ENCODE assay signal across 25 cellular contexts in the genomic region with DNA sequence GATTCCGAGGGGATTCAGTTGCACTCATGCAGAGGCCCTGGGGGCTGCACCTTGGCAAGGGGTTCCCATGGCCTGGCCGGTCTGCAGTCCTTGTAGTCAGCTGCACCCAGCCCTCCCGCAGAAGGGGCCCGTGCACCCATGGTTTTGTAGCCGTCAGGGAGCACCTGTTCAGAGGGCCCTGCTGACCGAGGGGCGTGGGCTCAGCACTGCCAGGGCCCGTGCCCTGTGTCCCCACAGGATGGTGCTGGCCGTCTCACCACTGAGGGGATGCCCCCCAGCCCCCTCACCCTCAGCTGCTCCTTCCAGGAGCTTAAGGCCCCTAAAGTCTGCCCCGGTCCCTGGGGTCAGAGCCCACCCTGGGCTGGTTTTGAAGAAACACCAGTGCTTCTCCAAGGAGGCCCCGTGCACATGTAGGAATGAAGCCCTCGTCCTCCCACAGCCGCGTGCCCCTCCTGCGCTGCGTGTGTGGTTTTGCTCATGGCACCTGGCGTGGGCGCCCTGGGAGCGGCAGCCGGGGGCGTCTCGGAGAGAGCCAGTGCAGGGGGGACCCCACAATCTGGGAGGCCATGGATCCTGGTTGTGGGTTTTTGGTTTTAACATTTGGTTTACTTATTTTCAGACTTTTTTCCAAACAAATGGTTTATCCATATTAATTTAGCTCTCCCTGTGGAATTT. TPM values are rescaled to one million over a fixed set of nuclear protein-coding genes. Genes with fewer than 3 reads are reported as not detected.
DNase-seq lines count a peak whose midpoint lies in the region; ATAC-seq, FAIRE-seq and TF ChIP-seq lines count a peak whose summit lies in the region.
"Had no signal": no experiment of that assay in that cellular context is flagged by ENCODE, and none has a peak within 500 bp of the region (broad histone marks: within the 10 kb centered on the region; RNA-seq: fewer than 3 reads in every experiment).

No MANE protein-coding gene starts in this region.

- H2BK12ac ChIP-seq in trophoblast cell (ENCODE audit: low read length), result peak overlapping the region; percentile 28

- peaks cover 7% of the 10 kb centered on the region; the same call in 1 of the 2 replicates for H4K20me1 ChIP-seq in K562 (replicated peaks; ENCODE audit: control insufficient read depth, insufficient read depth, low read length)

- H3K4me1 ChIP-seq in K562 (replicated peaks in 1 of 2; ENCODE audit: control insufficient read depth in 2 of 2, insufficient read depth in 2 of 2, low read length in 2 of 2), result peaks cover 0 to 46% of the 10 kb centered on the region in 2 experiments; a peak in 2 of 5 replicates
- peaks cover 4% of the 10 kb centered on the region in 2 experiments for H3K4me1 ChIP-seq in trophoblast cell (ENCODE audit: control insufficient read depth in 1 of 2, insufficient read depth in 2 of 2, low read length in 2 of 2)
- H3K4me1 ChIP-seq: A549, BE2C, Caco-2 had no signal

- no peak overlapping the region for H3K4me2 ChIP-seq in K562 (ENCODE audit: insufficient read depth, low read length)
- no peak overlapping the region for H3K4me2 ChIP-seq in trophoblast cell (ENCODE audit: low read length)
- H3K4me2 ChIP-seq: A549, GM23338 had no signal

- H4K91ac ChIP-seq in trophoblast cell (ENCODE audit: low read depth, low read length), result peak overlapping the region; percentile 82

- CTCF ChIA-PET in K562 (lab: Yijun Ruan, JAX; ENCODE audit: low intra/inter-chr PET ratio), result no interaction called here

- H3K36me3 ChIP-seq in K562 (ENCODE audit: control insufficient read depth, insufficient read depth, low read length) (no peaks in the 10 kb centered on the region), trophoblast cell (ENCODE audit: control insufficient read depth in 1 of 2, insufficient read depth in 2 of 2, low read length in 2 of 2) (peaks cover 7 to 9% of the 10 kb centered on the region in 2 experiments)
- H3K36me3 ChIP-seq: BE2C had no signal

- H3K27ac ChIP-seq in K562 (ENCODE audit: extremely low read depth, low read depth, low read length) (no peak overlapping the region), trophoblast cell (ENCODE audit: low read depth, low read length) (no peak overlapping the region)
- H3K27ac ChIP-seq: A549 had no signal

- H3K9ac ChIP-seq in K562 (ENCODE audit: insufficient read depth in 1 of 2, low read depth in 2 of 2, low read length in 2 of 2) (no peak overlapping the region), trophoblast cell (ENCODE audit: low read length) (no peak overlapping the region)

- peak overlapping the region; percentile 62 for H3K14ac ChIP-seq in trophoblast cell (ENCODE audit: low read length)

- H3K79me2 ChIP-seq in K562 (ENCODE audit: control insufficient read depth, insufficient read depth, low read length) (no peaks in the 10 kb centered on the region), trophoblast cell (ENCODE audit: control insufficient read depth, insufficient read depth, low read length, poor library complexity) (peaks cover 2% of the 10 kb centered on the region)

- H4K8ac ChIP-seq in trophoblast cell (ENCODE audit: low read depth, low read length), result peak overlapping the region; percentile 63

- no peaks in the 10 kb centered on the region for H3K9me1 ChIP-seq in K562 (ENCODE audit: control insufficient read depth, insufficient read depth, low read length)

- H2BK120ac ChIP-seq in trophoblast cell (ENCODE audit: insufficient read depth, low read length, poor library complexity), result peak overlapping the region; percentile 52

- H3K4ac ChIP-seq in trophoblast cell (ENCODE audit: low read depth, low read length), result no peak overlapping the region

- H3K18ac ChIP-seq in trophoblast cell (ENCODE audit: low read length), result peak overlapping the region; percentile 77

- H3K27me3 ChIP-seq in K562 (ENCODE audit: control insufficient read depth in 2 of 2, insufficient read depth in 2 of 2, low read length in 2 of 2), result peaks cover 53 to 93% of the 10 kb centered on the region in 2 experiments
- H3K27me3 ChIP-seq in trophoblast cell (ENCODE audit: insufficient read depth, low read length), result no peaks in the 10 kb centered on the region

- H4K12ac ChIP-seq in trophoblast cell (ENCODE audit: low read depth, low read length), result peak overlapping the region; percentile 28

- no peak for FAIRE-seq in K562 (lab: Jason Lieb, UNC)
- FAIRE-seq: A549, GM12878, GM19239 had no signal

- no peak overlapping the region for H3K4me3 ChIP-seq in K562
- H3K4me3 ChIP-seq in trophoblast cell (ENCODE audit: low read depth, low read length), result no peak overlapping the region
- H3K4me3 ChIP-seq: A549, GM12878, GM23338 had no signal

- H3K23ac ChIP-seq in trophoblast cell (ENCODE audit: low read length), result no peak overlapping the region

- in situ Hi-C loops in K562 (cut with MboI), result no loop called here

- ATAC-seq in K562 (no peak), HG03354 (IDR thresholded peaks at IDR 0.05; ENCODE audit: poor library complexity, severe bottlenecking, unreplicated experiment) (no peak)
- ATAC-seq: A549; CD8-positive, alpha-beta T cell; GM12878; GM23338; HCT116 had no signal

- DNase-seq in K562 (ENCODE audit: extremely low read depth in 1 of 4, low spot score in 3 of 4) (no peak), head of caudate nucleus (peak in 24 of 42 donors; percentile 45 to 79 (median 60)), trophoblast cell (no peak), CD1c-positive myeloid dendritic cell (ENCODE audit: extremely low spot score) (no peak), NCI-H1105 (lab: John Stamatoyannopoulos, UW) (no peak), DMS53 (lab: John Stamatoyannopoulos, UW) (no peak)
- DNase-seq: 8988T; ACHN; AML-193; BE2C; C1 segment of cervical spinal cord; Caco-2; CD4-positive, CD25-positive, alpha-beta regulatory T cell; CD8-positive, alpha-beta T cell; DMS153; DMS79; EL; GDM1; H9 had no signal

- H2BK5ac ChIP-seq in trophoblast cell (ENCODE audit: low read depth, low read length, poor library complexity), result peak overlapping the region; percentile 63

- intact Hi-C loops in K562 (cut with micrococcal nuclease), result loop anchor here (2.0 kb wide), 1 partner anchor 84 kb away; no protein-coding TSS in a partner anchor
- intact Hi-C loops in head of caudate nucleus (cut with DNase I), result no loop called here

- TF ChIP-seq RAD21 in K562 (CRISPR knock-in tag; conservative IDR thresholded peaks at IDR 0.05 in 1 of 2, IDR thresholded peaks at IDR 0.05 in 1 of 2), result no peak

- peak overlapping the region; percentile 73 for H2AK5ac ChIP-seq in trophoblast cell (ENCODE audit: low read length)

- 5% methylated on average over 22 of the region's 22 CpGs for WGBS in K562 (ENCODE audit: insufficient coverage, low coverage, missing lambda C conversion rate)
- WGBS in trophoblast cell (ENCODE audit: extremely low coverage, insufficient coverage, insufficient read length), result no CpG with 5 or more reads among the region's 22 CpGs

- TF ChIP-seq EP300 in K562 (IDR thresholded peaks at IDR 0.05; ENCODE audit: low read length), result no peak

- H2AFZ ChIP-seq in K562 (ENCODE audit: low read depth, low read length) (no peak overlapping the region), trophoblast cell (ENCODE audit: insufficient read depth, low read length, poor library complexity) (no peak overlapping the region)
- H2AFZ ChIP-seq: GM23338 had no signal

- no peak for TF ChIP-seq POLR2A in K562 (conservative IDR thresholded peaks at IDR 0.05)

- no peaks in the 10 kb centered on the region for H3K9me3 ChIP-seq in K562 (replicated peaks; ENCODE audit: control insufficient read depth, insufficient read depth, low read depth, low read length)
- peaks cover 5% of the 10 kb centered on the region for H3K9me3 ChIP-seq in trophoblast cell (ENCODE audit: insufficient read depth, low read depth, low read length)
- H3K9me3 ChIP-seq: A549, BE2C, Caco-2 had no signal

- POLR2A ChIA-PET in K562 (lab: Yijun Ruan, JAX), result interaction anchor here (0.6 to 0.8 kb wide), 3 partner anchors 15 to 124 kb away, joined by 3 read pairs; no protein-coding TSS in a partner anchor

- peaks cover 9% of the 10 kb centered on the region for H3K79me1 ChIP-seq in trophoblast cell (ENCODE audit: low read length)

- no TSS peak for BruUV-seq in K562 (replicated peaks; lab: Mats Ljungman, UMichigan)

- TF ChIP-seq CTCF in K562 (IDR thresholded peaks at IDR 0.05 in 2 of 3, conservative IDR thresholded peaks at IDR 0.05 in 1 of 3; ENCODE audit: insufficient read depth in 2 of 3, low read depth in 1 of 3, low read length in 3 of 3), result no peak

TF ChIP-seq in K562, 482 proteins besides CTCF, POLR2A, EP300 and RAD21:
- TF ChIP-seq, protein P1, sequence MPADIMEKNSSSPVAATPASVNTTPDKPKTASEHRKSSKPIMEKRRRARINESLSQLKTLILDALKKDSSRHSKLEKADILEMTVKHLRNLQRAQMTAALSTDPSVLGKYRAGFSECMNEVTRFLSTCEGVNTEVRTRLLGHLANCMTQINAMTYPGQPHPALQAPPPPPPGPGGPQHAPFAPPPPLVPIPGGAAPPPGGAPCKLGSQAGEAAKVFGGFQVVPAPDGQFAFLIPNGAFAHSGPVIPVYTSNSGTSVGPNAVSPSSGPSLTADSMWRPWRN (IDR thresholded peaks at IDR 0.05; ENCODE audit: low read depth), result no peak
- TF ChIP-seq POLR3A (IDR thresholded peaks at IDR 0.05; ENCODE audit: borderline replicate concordance, extremely low read depth, insufficient read depth, insufficient read length) (no peak), IRF2 (CRISPR knock-in tag; IDR thresholded peaks at IDR 0.05) (0 out of 2 replicates have a peak, but pooled peaks have one; percentile 11), ZNF274 (IDR thresholded peaks at IDR 0.05; ENCODE audit: borderline replicate concordance, low read depth, low read length) (no peak), DMBX1 (CRISPR knock-in tag; IDR thresholded peaks at IDR 0.05; ENCODE audit: borderline replicate concordance) (no peak)

RNA-seq across cellular contexts. Expression of a gene that starts 40.1 kb away (rescaled TPM):
- total RNA-seq in K562 (2011; cell fraction: chromatin; rRNA removed; ENCODE audit: low replicate concordance), result 5.9 and 8.3 TPM in 2 replicates
- total RNA-seq in K562 (2011; cell fraction: nucleolus; rRNA removed), result 4.3 and 5.5 TPM in 2 replicates
- total RNA-seq in K562 (2011; cell fraction: nucleoplasm; rRNA removed), result 4.7 and 5.4 TPM in 2 replicates
- 1.6 and 2.3 TPM in 2 replicates for total RNA-seq in K562 (2014; rRNA removed)
- total RNA-seq in K562 (2014; rRNA removed; fragmentation: Illumina TruSeq; extraction: Trizol), result 0.45 and 0.84 TPM in 2 replicates
- total RNA-seq in K562 (2015; rRNA removed; fragmentation: Illumina TruSeq; extraction: Trizol), result 0.69 and 0.83 TPM in 2 replicates
- total RNA-seq in K562 (2021), result 3.1 and 3.5 TPM in 2 replicates
- polyA plus RNA-seq in K562 (2011; rRNA removed), result 1.7 and 1.9 TPM in 2 replicates
- 0.87 and 2.2 TPM in 2 replicates for polyA plus RNA-seq in K562 (2011; cell fraction: cytosol; rRNA removed)
- 5.3 and 9.5 TPM in 2 replicates for polyA plus RNA-seq in K562 (2011; cell fraction: nucleus; rRNA removed)
- polyA plus RNA-seq in K562 (2012), result 1.2 and 4.5 TPM in 2 replicates
- 1.3 TPM in 2 replicates for polyA plus RNA-seq in K562 (2014; fragmentation: Illumina TruSeq; extraction: Trizol)
- polyA plus RNA-seq in K562 (2014; fragmentation: Nextera tagmentation; extraction: Ambion mirVana), result under 1 TPM; 0.07 to 0.25 TPM
- 2.3 and 2.9 TPM in 2 replicates for polyA plus RNA-seq in K562 (2014; rRNA removed)
- 0.60 and 1.4 TPM in 2 replicates for polyA minus RNA-seq in K562 (2011; rRNA and poly(A)+ RNA removed)
- 1.5 and 1.8 TPM in 2 replicates for polyA minus RNA-seq in K562 (2011; cell fraction: cytosol; rRNA and poly(A)+ RNA removed)
- 0.81 and 1.7 TPM in 2 replicates for polyA minus RNA-seq in K562 (2011; cell fraction: nucleus; rRNA and poly(A)+ RNA removed)
- 232 and 240 TPM in 2 replicates for polyA plus RNA-seq in trophoblast cell (2013)

Comparison
In these comparisons a context has a peak if more than half of its experiments do, and no peak if none do; other contexts are left out.
1. DNase-seq: peak in head of caudate nucleus (24 of 42); none in K562 (0 of 4), trophoblast cell (0 of 2), CD1c-positive myeloid dendritic cell (single experiment), NCI-H1105 (single experiment) and DMS53 (single experiment).